Comparison of ENCODE assay signal across 32 cellular contexts in genomic region chr4:73706811-73707210, GRCh38. TPM values are rescaled to one million over a fixed set of nuclear protein-coding genes. Genes with fewer than 3 reads are reported as not detected.
"Had no signal": no experiment of that assay in that cellular context is flagged by ENCODE, and none has a peak within 500 bp of the region (broad histone marks: within the 10 kb centered on the region; RNA-seq: fewer than 3 reads in every experiment).

No MANE protein-coding gene starts in this region.

- H3K36me3 ChIP-seq: pancreas, prostate gland, uterus had no signal

- H3K4me3 Mint-ChIP-seq: activated naive CD8-positive, alpha-beta T cell; immature natural killer cell; memory B cell; naive thymus-derived CD4-positive, alpha-beta T cell; stimulated activated effector memory CD8-positive, alpha-beta T cell treated with anti-CD3 and anti-CD28 coated beads, Interleukin-12 subunit alpha, Interleukin-12 subunit beta, amount 100 ng/mL, for 72 hours; stimulated activated naive CD8-positive, alpha-beta T cell treated with anti-CD3 and anti-CD28 coated beads, Interleukin-15, amount 100 ng/mL, for 72 hours; type B pancreatic cell had no signal

- H3K36me3 Mint-ChIP-seq: activated naive CD8-positive, alpha-beta T cell; immature natural killer cell; memory B cell; stimulated activated effector memory CD8-positive, alpha-beta T cell treated with anti-CD3 and anti-CD28 coated beads, Interleukin-12 subunit alpha, Interleukin-12 subunit beta, amount 100 ng/mL, for 72 hours; type B pancreatic cell had no signal

- H3K4me1 ChIP-seq: prostate gland had no signal

- H3K4me1 Mint-ChIP-seq: immature natural killer cell; memory B cell; stimulated activated effector memory CD8-positive, alpha-beta T cell treated with anti-CD3 and anti-CD28 coated beads, Interleukin-12 subunit alpha, Interleukin-12 subunit beta, amount 100 ng/mL, for 72 hours; stimulated activated naive CD8-positive, alpha-beta T cell treated with anti-CD3 and anti-CD28 coated beads, Interleukin-15, amount 100 ng/mL, for 72 hours had no signal

- H3K4me3 ChIP-seq: body of pancreas, coronary artery, dorsolateral prefrontal cortex, pancreas, prostate gland, uterus had no signal

- H3K9me3 Mint-ChIP-seq: memory B cell; stimulated activated naive CD8-positive, alpha-beta T cell treated with anti-CD3 and anti-CD28 coated beads, Interleukin-15, amount 100 ng/mL, for 72 hours; type B pancreatic cell had no signal

- H3K27ac ChIP-seq: body of pancreas, coronary artery, dorsolateral prefrontal cortex, pancreas, prostate gland, uterus, VCaP had no signal

- H3K9me3 ChIP-seq: body of pancreas, pancreas, prostate gland, uterus had no signal

- FAIRE-seq: pancreas, small intestine, TTC549 had no signal

- H3K27me3 ChIP-seq: body of pancreas, dorsolateral prefrontal cortex, pancreas, uterus had no signal

- DNase-seq: activated CD4-positive, alpha-beta T cell treated with anti-CD3 and anti-CD28 coated beads for 48 hours; activated CD4-positive, alpha-beta T cell treated with anti-CD3 and anti-CD28 coated beads, Interleukin-2, amount 50 U/mL, for 48 hours; activated CD8-positive, alpha-beta memory T cell treated with anti-CD3 and anti-CD28 coated beads for 24 hours; activated effector memory CD4-positive, alpha-beta T cell treated with Interleukin-2 at 50 U/mL for 16 hours; activated naive CD4-positive, alpha-beta T cell treated with Interleukin-2 at 50 U/mL for 16 hours; aorta; body of pancreas; dorsolateral prefrontal cortex; effector memory CD4-positive, alpha-beta T cell; head of caudate nucleus; hypothalamus; immature natural killer cell; midbrain; naive thymus-derived CD4-positive, alpha-beta T cell; nucleus accumbens; pancreas; retina; small intestine; stimulated activated CD4-positive, alpha-beta T cell treated with anti-CD3 and anti-CD28 coated beads, Interleukin-4, amount 100 ng/mL, for 24 hours; stimulated activated naive CD8-positive, alpha-beta T cell treated with anti-CD3 and anti-CD28 coated beads, Interleukin-15, amount 100 ng/mL, for 72 hours; substantia nigra; uterus had no signal

- ATAC-seq: body of pancreas; naive thymus-derived CD4-positive, alpha-beta T cell; pancreas; sciatic nerve; stimulated activated effector memory CD8-positive, alpha-beta T cell treated with anti-CD3 and anti-CD28 coated beads, Interleukin-12 subunit alpha, Interleukin-12 subunit beta, amount 100 ng/mL, for 72 hours; stimulated activated naive CD8-positive, alpha-beta T cell treated with anti-CD3 and anti-CD28 coated beads, Interleukin-15, amount 100 ng/mL, for 72 hours had no signal

- H3K27ac Mint-ChIP-seq: activated naive CD8-positive, alpha-beta T cell; immature natural killer cell; memory B cell; naive thymus-derived CD4-positive, alpha-beta T cell; stimulated activated effector memory CD8-positive, alpha-beta T cell treated with anti-CD3 and anti-CD28 coated beads, Interleukin-12 subunit alpha, Interleukin-12 subunit beta, amount 100 ng/mL, for 72 hours; stimulated activated naive CD8-positive, alpha-beta T cell treated with anti-CD3 and anti-CD28 coated beads, Interleukin-15, amount 100 ng/mL, for 72 hours; type B pancreatic cell had no signal

- H3K27me3 Mint-ChIP-seq: activated naive CD8-positive, alpha-beta T cell; stimulated activated naive CD8-positive, alpha-beta T cell treated with anti-CD3 and anti-CD28 coated beads, Interleukin-15, amount 100 ng/mL, for 72 hours; type B pancreatic cell had no signal

RNA-seq across cellular contexts. Expression of gene CXCL8, which starts 33.6 kb away (rescaled TPM):
- polyA plus RNA-seq: neural cell had no signal
